In genomic region chr11:70483077-70483861, GRCh38 we compare ENCODE assay signal across 8 cellular contexts.
DNase-seq lines count a peak whose midpoint lies in the region; ATAC-seq and TF ChIP-seq lines count a peak whose summit lies in the region.

No MANE protein-coding gene starts in this region.

- intact Hi-C loops in left ventricle myocardium superior (cut with micrococcal nuclease) = no loop called here
- intact Hi-C loops in ascending aorta (cut with DNase I) = no loop called here

- H3K27ac ChIP-seq in upper lobe of left lung (peak overlapping the region; percentile 54 to 71 (median 61)), ascending aorta (no peak overlapping the region)

- in situ Hi-C loops in SK-MEL-5 (cut with HindIII; ENCODE audit: low pct_unique_long_range_greater_than_20kb, low sequenced_read_pairs) = no loop called here

- WGBS in upper lobe of left lung, 2 donors = 55 to 76% methylated on average over 9 of the region's 9 CpGs

- TF ChIP-seq CTCF in upper lobe of left lung (IDR thresholded peaks at IDR 0.05) = peak; percentile 13 to 47 (median 20)
- TF ChIP-seq CTCF in ascending aorta (IDR thresholded peaks at IDR 0.05) = peak in 1 of 3 experiments; percentile 23

- ATAC-seq in left ventricle myocardium superior (peak; percentile 76), upper lobe of left lung (ENCODE audit: low FRiP score in 2 of 2) (peak; percentile 55 to 71)

- no peak for TF ChIP-seq POLR2A in upper lobe of left lung (IDR thresholded peaks at IDR 0.05)

- DNase-seq in SIG-M5 treated with dmso at 0.1 percent for 504 hours (lab: John Stamatoyannopoulos, UW; ENCODE audit: unreplicated experiment) (peak; percentile 62), SIG-M5 (lab: John Stamatoyannopoulos, UW) (no peak), SK-MEL-5 (ENCODE audit: low read depth, low spot score) (peak; percentile 57), left ventricle myocardium superior (peak; percentile 63), upper lobe of left lung (peak in 1 of 2 donors; percentile 84), amniotic stem cell (lab: John Stamatoyannopoulos, UW) (no peak), T-helper 2 cell (no peak), ascending aorta (ENCODE audit: low spot score in 2 of 2) (no peak)

- H3K36me3 ChIP-seq in upper lobe of left lung = peaks cover 0 to 3% (median 0%) of the 10 kb centered on the region in 4 donors
- H3K36me3 ChIP-seq in ascending aorta = no peaks in the 10 kb centered on the region

- H3K9me3 ChIP-seq in upper lobe of left lung = no peaks in the 10 kb centered on the region
- no peaks in the 10 kb centered on the region for H3K9me3 ChIP-seq in ascending aorta

- TF ChIP-seq EP300 in upper lobe of left lung (IDR thresholded peaks at IDR 0.05) = peak in 1 of 4 donors; percentile 44

- no peaks in the 10 kb centered on the region for H3K27me3 ChIP-seq in upper lobe of left lung
- H3K27me3 ChIP-seq in ascending aorta = no peaks in the 10 kb centered on the region

- H3K4me1 ChIP-seq in upper lobe of left lung = peaks cover 0 to 17% (median 5%) of the 10 kb centered on the region in 4 donors
- peaks cover 0 to 2% of the 10 kb centered on the region in 2 donors for H3K4me1 ChIP-seq in ascending aorta

- H3K4me3 ChIP-seq in upper lobe of left lung = no peak overlapping the region
- H3K4me3 ChIP-seq in ascending aorta = no peak overlapping the region

Comparison
In these comparisons a context has a peak if more than half of its experiments do, and no peak if none do; other contexts are left out.
1. DNase-seq: peak in SIG-M5 treated with dmso at 0.1 percent for 504 hours (single experiment), SK-MEL-5 (single experiment) and left ventricle myocardium superior (single experiment); none in SIG-M5 (single experiment), amniotic stem cell (single experiment), T-helper 2 cell (0 of 5) and ascending aorta (0 of 2).
2. H3K27ac ChIP-seq: peak in upper lobe of left lung (4 of 4); none in ascending aorta (0 of 2).